ENCODE assay signal across 8 cellular contexts in the genomic region with DNA sequence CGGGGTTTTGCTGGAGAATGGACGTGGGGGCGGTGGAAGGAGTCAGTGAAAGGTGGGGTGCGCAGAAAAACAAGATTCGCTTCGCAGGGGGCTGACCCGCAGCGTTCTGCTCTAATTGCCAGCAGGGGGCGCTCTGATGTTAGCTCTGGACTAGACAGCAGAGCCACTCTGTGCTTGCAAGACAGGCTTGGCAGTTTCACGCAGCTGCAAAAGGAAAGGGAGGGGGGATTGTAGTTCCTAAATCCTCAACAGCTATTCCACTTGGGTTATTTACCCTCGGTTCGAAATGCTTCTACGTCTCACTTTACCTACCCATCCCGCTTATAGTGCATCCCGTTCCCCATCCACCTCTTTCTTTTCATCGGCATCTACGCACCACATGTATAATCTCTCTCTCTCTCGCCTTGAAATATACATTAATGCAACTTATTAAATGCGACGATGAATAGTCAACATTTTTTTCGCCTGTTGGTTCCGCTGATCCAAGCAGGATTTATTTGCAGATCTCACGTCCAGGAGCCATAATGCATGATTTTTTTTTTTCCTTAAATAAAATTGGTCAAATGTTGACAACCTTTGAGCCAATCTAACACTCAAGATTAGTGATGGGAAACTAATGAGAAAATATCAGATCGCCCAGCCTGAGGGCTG.
DNase-seq lines count a peak whose midpoint lies in the region; ATAC-seq, FAIRE-seq and TF ChIP-seq lines count a peak whose summit lies in the region.

No MANE protein-coding gene starts in this region.

- peak; percentile 90 for TF ChIP-seq CTCF in HepG2 (CRISPR knock-in tag; IDR thresholded peaks at IDR 0.05)

- H3K27ac ChIP-seq in HepG2 (ENCODE audit: extremely low read length, insufficient read depth, low read length) = no peak overlapping the region

- no peak overlapping the region for H3K4me3 ChIP-seq in HepG2 (replicated peaks in 1 of 3; ENCODE audit: insufficient read depth in 1 of 3, low read depth in 2 of 3, low read length in 3 of 3)

- ATAC-seq in GM19025 (IDR thresholded peaks at IDR 0.05; ENCODE audit: low read depth, unreplicated experiment) (peak; percentile 75), HG03378 (IDR thresholded peaks at IDR 0.05; ENCODE audit: unreplicated experiment) (peak; percentile 91), HepG2 (peak; percentile 93)

- no TSS peak for BruUV-seq in HepG2 (replicated peaks; lab: Mats Ljungman, UMichigan)

- CTCF ChIA-PET in HepG2 (lab: Yijun Ruan, JAX; ENCODE audit: low intra/inter-chr PET ratio, low total read pairs) = interaction anchor here (2.1 to 2.5 kb wide), 2 partner anchors 222 to 250 kb away, joined by 26 to 42 read pairs; no protein-coding TSS in a partner anchor

- WGBS in HepG2 (ENCODE audit: low lambda C conversion rate) = 22% methylated on average over 23 of the region's 24 CpGs

- no peaks in the 10 kb centered on the region for H3K9me3 ChIP-seq in HepG2 (ENCODE audit: low read length)

- POLR2A ChIA-PET in HepG2 (lab: Yijun Ruan, JAX) = no interaction called here

- H2AFZ ChIP-seq in HepG2 (ENCODE audit: low read length) = no peak overlapping the region

- no peak overlapping the region; the same call in 1 of the 2 replicates for H3K4me2 ChIP-seq in HepG2 (ENCODE audit: low read depth, low read length)

- peak; percentile 87 for TF ChIP-seq RAD21 in HepG2 (CRISPR knock-in tag; IDR thresholded peaks at IDR 0.05)

- in situ Hi-C loops in HepG2 (cut with HindIII; ENCODE audit: extremely low pct_ligation_motif_present, low pct_unique_long_range_greater_than_20kb) = loop anchor here (5.0 to 25.0 kb wide), 2 partner anchors 223 to 1003 kb away; no protein-coding TSS in a partner anchor

- DNase-seq in AG20443 (ENCODE audit: low spot score) (peak; percentile 90), NCI-H345 treated with DMSO at 0.1 percent for 48 hours (lab: John Stamatoyannopoulos, UW; ENCODE audit: unreplicated experiment) (peak; percentile 72), dermis microvascular lymphatic vessel endothelial cell (ENCODE audit: low read depth in 2 of 2) (peak; percentile 75 to 87), HepG2 (ENCODE audit: low spot score) (peak; percentile 69)
- DNase-seq in activated CD4-positive, CD25-positive, alpha-beta regulatory T cell treated with anti-CD3 and anti-CD28 coated beads, Interleukin-2, amount 50 U/mL, for 16 hours (ENCODE audit: low read depth, low spot score) = peak; percentile 33
- peak; percentile 54 for DNase-seq in stimulated activated CD4-positive, alpha-beta T cell treated with anti-CD3 and anti-CD28 coated beads, Interleukin-4, amount 100 ng/mL, for 24 hours

- no peak overlapping the region for H3K9ac ChIP-seq in HepG2 (ENCODE audit: insufficient read depth, low read depth, low read length)

- peaks cover 23% of the 10 kb centered on the region for H3K4me1 ChIP-seq in HepG2 (ENCODE audit: insufficient read depth, low read length)

- TF ChIP-seq POLR2A in HepG2 (IDR thresholded peaks at IDR 0.05; ENCODE audit: insufficient read depth in 1 of 2, low read depth in 2 of 2, low read length in 2 of 2) = no peak

- no peaks in the 10 kb centered on the region for H4K20me1 ChIP-seq in HepG2 (ENCODE audit: insufficient read depth, low read length)

- intact Hi-C loops in HepG2 (cut with micrococcal nuclease; ENCODE audit: unreplicated experiment) = loop anchor here (1.0 to 2.0 kb wide), 4 partner anchors 222 to 997 kb away; no protein-coding TSS in a partner anchor

- no peaks in the 10 kb centered on the region for H3K79me2 ChIP-seq in HepG2 (ENCODE audit: insufficient read depth, low read length)

- TF ChIP-seq EP300 in HepG2 (IDR thresholded peaks at IDR 0.05; ENCODE audit: low read depth in 2 of 2, low read length in 2 of 2) (no peak), HepG2 (CRISPR knock-in tag; IDR thresholded peaks at IDR 0.05; ENCODE audit: borderline replicate concordance) (no peak)

- no peaks in the 10 kb centered on the region for H3K36me3 ChIP-seq in HepG2 (replicated peaks in 1 of 2; ENCODE audit: control insufficient read depth in 1 of 2, insufficient read depth in 2 of 2, low read length in 2 of 2)

- FAIRE-seq in HepG2 (lab: Jason Lieb, UNC) = peak; percentile 44

- H3K27me3 ChIP-seq in HepG2 (ENCODE audit: control insufficient read depth in 1 of 2, insufficient read depth in 2 of 2, low read length in 2 of 2) = peaks cover 5 to 72% of the 10 kb centered on the region in 2 experiments

TF ChIP-seq in HepG2, 621 proteins besides CTCF, POLR2A, EP300 and RAD21:
- TF ChIP-seq STAG1 (CRISPR knock-in tag; IDR thresholded peaks at IDR 0.05) (peak; percentile 94), HNRNPL (IDR thresholded peaks at IDR 0.05; ENCODE audit: low read depth, low read length) (no peak), ZSCAN31 (CRISPR knock-in tag; IDR thresholded peaks at IDR 0.05; ENCODE audit: low read depth) (0 out of 2 replicates have a peak, but pooled peaks have one; percentile 22), FIP1L1 (IDR thresholded peaks at IDR 0.05; ENCODE audit: borderline replicate concordance, insufficient read depth, low read depth, low read length) (no peak), SMC3 (IDR thresholded peaks at IDR 0.05; ENCODE audit: low read length) (peak; percentile 92), XRCC5 (optimal IDR thresholded peaks at IDR 0.05; ENCODE audit: low read length) (peak; percentile 63), CBX2 (IDR thresholded peaks at IDR 0.05; ENCODE audit: low read depth, low read length) (0 out of 2 replicates have a peak, but pooled peaks have one; percentile 36), CBX2 (CRISPR knock-in tag; IDR thresholded peaks at IDR 0.05; ENCODE audit: low read depth) (peak; percentile 42; the same call in 1 of the 2 replicates), YY1 (IDR thresholded peaks at IDR 0.05; ENCODE audit: insufficient read depth, insufficient replicate concordance, low read depth, low read length) (peak; percentile 27), ARID2 (CRISPR knock-in tag; IDR thresholded peaks at IDR 0.05; ENCODE audit: borderline replicate concordance) (no peak), SALL1 (CRISPR knock-in tag; IDR thresholded peaks at IDR 0.05) (peak; percentile 29; the same call in 1 of the 2 replicates)
- TF ChIP-seq, protein P1, sequence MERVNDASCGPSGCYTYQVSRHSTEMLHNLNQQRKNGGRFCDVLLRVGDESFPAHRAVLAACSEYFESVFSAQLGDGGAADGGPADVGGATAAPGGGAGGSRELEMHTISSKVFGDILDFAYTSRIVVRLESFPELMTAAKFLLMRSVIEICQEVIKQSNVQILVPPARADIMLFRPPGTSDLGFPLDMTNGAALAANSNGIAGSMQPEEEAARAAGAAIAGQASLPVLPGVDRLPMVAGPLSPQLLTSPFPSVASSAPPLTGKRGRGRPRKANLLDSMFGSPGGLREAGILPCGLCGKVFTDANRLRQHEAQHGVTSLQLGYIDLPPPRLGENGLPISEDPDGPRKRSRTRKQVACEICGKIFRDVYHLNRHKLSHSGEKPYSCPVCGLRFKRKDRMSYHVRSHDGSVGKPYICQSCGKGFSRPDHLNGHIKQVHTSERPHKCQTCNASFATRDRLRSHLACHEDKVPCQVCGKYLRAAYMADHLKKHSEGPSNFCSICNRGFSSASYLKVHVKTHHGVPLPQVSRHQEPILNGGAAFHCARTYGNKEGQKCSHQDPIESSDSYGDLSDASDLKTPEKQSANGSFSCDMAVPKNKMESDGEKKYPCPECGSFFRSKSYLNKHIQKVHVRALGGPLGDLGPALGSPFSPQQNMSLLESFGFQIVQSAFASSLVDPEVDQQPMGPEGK (CRISPR knock-in tag; IDR thresholded peaks at IDR 0.05) = 0 out of 2 replicates have a peak, but pooled peaks have one; percentile 43
- TF ChIP-seq, protein P2, sequence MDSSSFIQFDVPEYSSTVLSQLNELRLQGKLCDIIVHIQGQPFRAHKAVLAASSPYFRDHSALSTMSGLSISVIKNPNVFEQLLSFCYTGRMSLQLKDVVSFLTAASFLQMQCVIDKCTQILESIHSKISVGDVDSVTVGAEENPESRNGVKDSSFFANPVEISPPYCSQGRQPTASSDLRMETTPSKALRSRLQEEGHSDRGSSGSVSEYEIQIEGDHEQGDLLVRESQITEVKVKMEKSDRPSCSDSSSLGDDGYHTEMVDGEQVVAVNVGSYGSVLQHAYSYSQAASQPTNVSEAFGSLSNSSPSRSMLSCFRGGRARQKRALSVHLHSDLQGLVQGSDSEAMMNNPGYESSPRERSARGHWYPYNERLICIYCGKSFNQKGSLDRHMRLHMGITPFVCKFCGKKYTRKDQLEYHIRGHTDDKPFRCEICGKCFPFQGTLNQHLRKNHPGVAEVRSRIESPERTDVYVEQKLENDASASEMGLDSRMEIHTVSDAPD (CRISPR knock-in tag; IDR thresholded peaks at IDR 0.05) = no peak
TF ChIP-seq in HepG2: peak in this region for 8.

Comparison
In these comparisons a context has a peak if more than half of its experiments do, and no peak if none do; other contexts are left out.
1. DNase-seq: peak in every context shown above with its lines; median percentile 90 in AG20443; 81 in dermis microvascular lymphatic vessel endothelial cell; 72 in NCI-H345 treated with DMSO at 0.1 percent for 48 hours; 69 in HepG2; 54 in stimulated activated CD4-positive, alpha-beta T cell treated with anti-CD3 and anti-CD28 coated beads, Interleukin-4, amount 100 ng/mL, for 24 hours; 33 in activated CD4-positive, CD25-positive, alpha-beta regulatory T cell treated with anti-CD3 and anti-CD28 coated beads, Interleukin-2, amount 50 U/mL, for 16 hours.